27 cellular contexts compared by ENCODE assay signal in the genomic region with DNA sequence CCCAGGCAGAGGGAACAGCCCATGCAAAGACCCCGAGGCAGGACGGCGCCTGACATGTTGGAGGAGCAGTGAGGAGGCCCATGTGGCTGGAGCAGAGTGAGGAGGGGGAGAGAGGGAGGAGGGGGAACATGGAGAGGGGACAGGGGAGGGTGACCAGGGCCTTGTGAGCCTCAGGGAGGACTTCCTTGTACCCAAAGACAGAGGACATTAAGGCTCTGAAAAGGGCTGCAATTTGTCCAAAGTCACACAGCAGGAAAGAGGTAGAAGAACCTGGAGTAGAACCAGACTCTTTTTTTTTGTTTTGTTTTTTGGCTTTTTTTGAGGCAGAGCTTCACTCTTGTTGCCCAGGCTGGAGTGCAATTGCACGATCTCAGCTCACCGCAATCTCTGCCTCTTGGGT.
"Had no signal": no experiment of that assay in that cellular context is flagged by ENCODE, and none has a peak within 500 bp of the region (broad histone marks: within the 10 kb centered on the region; RNA-seq: fewer than 3 reads in every experiment).

No MANE protein-coding gene starts in this region.

- DNase-seq: stimulated activated CD4-positive, alpha-beta T cell treated with anti-CD3 and anti-CD28 coated beads, Interleukin-2, amount 100 ng/mL, for 48 hours; stimulated activated CD4-positive, alpha-beta T cell treated with anti-CD3 and anti-CD28 coated beads, Interleukin-4, amount 100 ng/mL, for 1 hour; stimulated activated CD4-positive, alpha-beta T cell treated with anti-CD3 and anti-CD28 coated beads, Interleukin-4, amount 100 ng/mL, for 24 hours; stimulated activated CD4-positive, alpha-beta T cell treated with anti-CD3 and anti-CD28 coated beads, Interleukin-4, amount 100 ng/mL, for 4 hours; stimulated activated CD8-positive, alpha-beta memory T cell treated with anti-CD3 and anti-CD28 coated beads, Interleukin-4, amount 100 ng/mL, for 48 hours; stimulated activated naive B cell treated with anti-CD40 and anti-IgM and Interleukin-4, amounts not matched to agents 10 μg/mL and 1 μg/mL and 100 μg/mL, for 72 hours; stimulated activated naive CD4-positive, alpha-beta T cell; stimulated activated naive CD4-positive, alpha-beta T cell treated with Interleukin-2 at 50 U/mL for 16 hours; stimulated activated naive CD8-positive, alpha-beta T cell treated with anti-CD3 and anti-CD28 coated beads, Interleukin-15, amount 100 ng/mL, for 72 hours; stimulated activated naive CD8-positive, alpha-beta T cell treated with anti-CD3 and anti-CD28 coated beads, Interleukin-15, Interleukin-2, amounts not matched to agents 100 U/mL and 50 U/mL, for 24 hours; stomach; substantia nigra; testis; thyroid gland; tibial artery; transverse colon; trophoblast cell; upper lobe of left lung; upper lobe of right lung; uterus had no signal

- H3K4me1 ChIP-seq: suprapubic skin, testis, thyroid gland, upper lobe of left lung, upper lobe of right lung, uterus, vagina had no signal

- H3K36me3 ChIP-seq: stomach, suprapubic skin, thoracic aorta, thyroid gland, tibial artery, tibial nerve, transverse colon, upper lobe of left lung, upper lobe of right lung, uterus, vagina had no signal

- H3K9me3 ChIP-seq: stomach, suprapubic skin, testis, thoracic aorta, thyroid gland, tibial artery, tibial nerve, transverse colon, upper lobe of left lung, upper lobe of right lung, uterus, vagina had no signal

- H3K27me3 ChIP-seq: testis, thyroid gland, upper lobe of left lung, vagina had no signal

- ATAC-seq: stimulated activated effector memory CD8-positive, alpha-beta T cell treated with anti-CD3 and anti-CD28 coated beads, Interleukin-12 subunit alpha, Interleukin-12 subunit beta, amount 100 ng/mL, for 72 hours; stimulated activated memory B cell treated with anti-CD40 and anti-IgM and Interleukin-4, amounts not matched to agents 10 μg/mL and 1 μg/mL and 100 μg/mL, for 72 hours; stimulated activated naive B cell treated with anti-CD40 and anti-IgM and Interleukin-4, amounts not matched to agents 10 μg/mL and 1 μg/mL and 100 μg/mL, for 72 hours; stimulated activated naive CD8-positive, alpha-beta T cell treated with anti-CD3 and anti-CD28 coated beads, Interleukin-15, amount 100 ng/mL, for 72 hours; stimulated activated naive CD8-positive, alpha-beta T cell treated with anti-CD3 and anti-CD28 coated beads, Interleukin-15, Interleukin-2, amounts not matched to agents 100 U/mL and 50 U/mL, for 24 hours; upper lobe of right lung had no signal

- H3K27ac ChIP-seq: stomach, suprapubic skin, testis, thoracic aorta, thyroid gland, tibial artery, tibial nerve, transverse colon, upper lobe of left lung, upper lobe of right lung, uterus, vagina had no signal

- H3K4me3 ChIP-seq: stomach, suprapubic skin, testis, thoracic aorta, thyroid gland, tibial artery, tibial nerve, transverse colon, upper lobe of left lung, upper lobe of right lung, uterus, vagina had no signal

- FAIRE-seq: urothelium cell line had no signal
